7 cellular contexts compared by ENCODE assay signal in the genomic region with DNA sequence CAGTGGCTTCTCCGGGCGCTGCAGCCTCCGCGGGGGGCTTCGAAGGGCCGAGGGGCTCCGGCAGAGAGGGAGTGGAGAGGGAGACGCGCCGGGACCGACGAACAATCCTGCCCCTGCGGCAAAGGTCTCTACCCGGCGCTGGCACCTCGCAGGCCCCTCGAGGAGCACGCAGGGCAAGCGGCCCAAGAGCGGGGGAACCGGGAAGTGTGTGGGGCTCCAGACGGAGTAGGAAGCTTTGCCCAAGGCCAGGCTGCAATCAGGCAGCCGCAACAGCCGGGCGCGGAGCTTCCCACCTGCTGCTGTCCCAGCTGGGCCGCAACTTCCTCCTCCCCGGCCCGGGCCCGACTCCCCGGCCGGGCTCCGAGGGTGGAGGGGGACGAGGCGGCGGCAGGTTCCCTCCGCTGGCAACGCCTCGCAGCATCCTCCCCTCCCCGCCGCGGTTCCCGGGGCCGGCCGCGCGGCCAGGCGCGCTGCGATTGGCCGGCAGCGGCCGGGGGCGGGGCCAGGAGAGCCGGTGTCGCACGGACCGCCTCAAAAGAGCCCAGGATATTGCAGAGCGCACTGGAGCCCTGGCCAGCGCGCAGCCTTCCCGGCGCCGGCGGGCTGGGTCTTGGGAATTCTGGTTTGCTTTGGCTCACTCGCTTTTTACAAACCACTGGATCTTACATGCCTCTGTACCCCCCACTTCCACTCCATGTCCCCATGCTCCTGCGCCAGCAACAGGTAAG. TPM values are rescaled to one million over a fixed set of nuclear protein-coding genes. Genes with fewer than 3 reads are reported as not detected.
DNase-seq lines count a peak whose midpoint lies in the region; ATAC-seq, FAIRE-seq and TF ChIP-seq lines count a peak whose summit lies in the region.

A gene (plus strand): TSS at position 554 of the 728 bp plus-strand sequence. CDS start 5,508 bp downstream, outside the sequence.

- H3K27me3 ChIP-seq in SU-DHL-6 (ENCODE audit: low read length), result no peaks in the 10 kb centered on the region
- H3K27me3 ChIP-seq in bronchial epithelial cell (ENCODE audit: control insufficient read depth, insufficient read depth, low read length), result no peaks in the 10 kb centered on the region

- H3K36me3 ChIP-seq in SU-DHL-6 (ENCODE audit: low read length) (no peaks in the 10 kb centered on the region), bronchial epithelial cell (ENCODE audit: control insufficient read depth, insufficient read depth, low read length) (no peaks in the 10 kb centered on the region)

- peak within 1 kb of the TSS; percentile 65 for H3K4me2 ChIP-seq in SU-DHL-6 (ENCODE audit: low read depth, low read length, poor library complexity, severe bottlenecking)

- DNase-seq in NCI-H1092 (lab: John Stamatoyannopoulos, UW) (peak; percentile 71), bronchial epithelial cell (ENCODE audit: low read depth) (peak; percentile 64), iPS-NIHi7 (ENCODE audit: extremely low spot score) (peak; percentile 93), skeletal muscle cell (ENCODE audit: low read depth) (no peak)

- H3K27ac ChIP-seq in SU-DHL-6 (ENCODE audit: low read depth, low read length), result no peak within 1 kb of the TSS

- H3K9me3 ChIP-seq in SU-DHL-6 (ENCODE audit: insufficient read depth, low read length), result no peaks in the 10 kb centered on the region

- no peaks in the 10 kb centered on the region for H3F3A ChIP-seq in SU-DHL-6 (ENCODE audit: insufficient read depth)

- H4K20me1 ChIP-seq in SU-DHL-6 (ENCODE audit: low read depth, low read length), result no peaks in the 10 kb centered on the region

- H2AFZ ChIP-seq in SU-DHL-6 (ENCODE audit: low read depth, low read length, severe bottlenecking), result peak within 1 kb of the TSS; percentile 50

- no peak for TF ChIP-seq CTCF in SU-DHL-6 (IDR thresholded peaks at IDR 0.05; ENCODE audit: insufficient read depth, low read length, poor library complexity, severe bottlenecking)
- TF ChIP-seq CTCF in bronchial epithelial cell (IDR thresholded peaks at IDR 0.05; ENCODE audit: insufficient read depth, low read length, severe bottlenecking), result no peak

- H3K9me2 ChIP-seq in SU-DHL-6 (replicated peaks; ENCODE audit: insufficient read depth, low read length), result no peaks in the 10 kb centered on the region

- H3K79me2 ChIP-seq in SU-DHL-6 (ENCODE audit: insufficient read depth, low read length), result no peaks in the 10 kb centered on the region

- FAIRE-seq in bronchial epithelial cell (lab: Jason Lieb, UNC), result no peak

- peak within 1 kb of the TSS; percentile 50 for H3K9ac ChIP-seq in SU-DHL-6 (ENCODE audit: low read length)

- H3K4me3 ChIP-seq in SU-DHL-6 (ENCODE audit: insufficient read depth, low read length, poor library complexity, severe bottlenecking) (peak within 1 kb of the TSS; percentile 61), bronchial epithelial cell (ENCODE audit: low read depth, low read length) (peak within 1 kb of the TSS; percentile 60), skeletal muscle cell (ENCODE audit: low read depth, low read length) (peak within 1 kb of the TSS; percentile 63)

- ATAC-seq in GM18499 (IDR thresholded peaks at IDR 0.05; ENCODE audit: insufficient read depth, unreplicated experiment), result peak; percentile 59
- peak; percentile 96 for ATAC-seq in HG02623 (IDR thresholded peaks at IDR 0.05; ENCODE audit: unreplicated experiment)

RNA-seq across cellular contexts. Expression of the gene that starts here (rescaled TPM):
- total RNA-seq in bronchial epithelial cell, result 0.51 and 1.6 TPM in 2 replicates
